ENCODE assay signal across 26 cellular contexts in the genomic region with DNA sequence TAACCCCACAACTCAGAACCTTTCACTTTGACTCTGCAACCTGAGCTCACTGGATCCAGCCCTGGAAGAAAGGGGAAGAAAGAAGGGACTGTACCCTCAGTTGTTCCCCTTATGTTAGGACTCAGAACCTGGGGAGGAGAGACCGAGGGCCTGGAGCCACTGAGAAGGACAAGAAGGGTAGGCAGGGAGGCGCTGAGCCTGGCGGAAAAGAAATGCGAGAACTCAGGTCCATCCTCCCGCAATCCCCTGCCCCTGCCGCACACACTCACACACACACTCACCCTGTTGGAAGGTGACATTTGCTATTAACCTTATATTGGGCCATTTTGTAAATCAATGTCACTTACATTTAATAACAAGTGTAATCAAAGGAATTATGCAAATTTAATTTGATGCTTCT.
A peak's percentile ranks its signal among the peaks of the same experiment; 100 is the strongest.
DNase-seq lines count a peak whose midpoint lies in the region; ATAC-seq, FAIRE-seq and TF ChIP-seq lines count a peak whose summit lies in the region.
"Had no signal": no experiment of that assay in that cellular context is flagged by ENCODE, and none has a peak within 500 bp of the region (broad histone marks: within the 10 kb centered on the region; RNA-seq: fewer than 3 reads in every experiment).

No MANE protein-coding gene starts in this region.

- intact Hi-C loops in kidney (cut with DNase I): no loop called here

- H4K20me1 ChIP-seq in OCI-LY3 (ENCODE audit: insufficient read depth, low read length) (no peaks in the 10 kb centered on the region), osteoblast (ENCODE audit: insufficient read depth, low read length) (no peaks in the 10 kb centered on the region)
- H4K20me1 ChIP-seq: BLaER1 treated with 17β-estradiol and CSF1 and Interleukin-3, amounts not matched to agents 10 nM and 100 nM had no signal

- peak overlapping the region; percentile 64 for H3K27ac ChIP-seq in OCI-LY3 (ENCODE audit: low read length)
- H3K27ac ChIP-seq in kidney (ENCODE audit: low read depth in 2 of 2, low read length in 2 of 2): no peak overlapping the region
- no peak overlapping the region for H3K27ac ChIP-seq in osteoblast (ENCODE audit: low read depth, low read length)
- H3K27ac ChIP-seq: A549; BLaER1 treated with 17β-estradiol and CSF1 and Interleukin-3, amounts not matched to agents 10 nM and 100 nM; GM23248 had no signal

- H3K9me3 ChIP-seq in OCI-LY3 (ENCODE audit: insufficient read depth, low read length) (no peaks in the 10 kb centered on the region), kidney (ENCODE audit: control insufficient read depth in 1 of 2, low read length in 2 of 2) (no peaks in the 10 kb centered on the region), osteoblast (ENCODE audit: low read depth, low read length) (no peaks in the 10 kb centered on the region)
- H3K9me3 ChIP-seq: A549; BE2C; BLaER1 treated with 17β-estradiol and CSF1 and Interleukin-3, amounts not matched to agents 10 nM and 100 nM had no signal

- H3K79me2 ChIP-seq in OCI-LY3 (ENCODE audit: low read length) (no peaks in the 10 kb centered on the region), osteoblast (ENCODE audit: insufficient read depth, low read length) (no peaks in the 10 kb centered on the region)

- FAIRE-seq in kidney (lab: Jason Lieb, UNC): no peak
- FAIRE-seq: A549, D721Med, GM12878, GM19239, H54 had no signal

- H3K4me3 ChIP-seq in H7 (ENCODE audit: insufficient read depth, low read depth, low read length) (no peak overlapping the region), OCI-LY3 (ENCODE audit: low read length) (peak overlapping the region; percentile 61), kidney (ENCODE audit: low read length in 2 of 2) (no peak overlapping the region), osteoblast (ENCODE audit: insufficient read depth, low read length) (no peak overlapping the region)
- H3K4me3 ChIP-seq: A549; BLaER1 treated with 17β-estradiol and CSF1 and Interleukin-3, amounts not matched to agents 10 nM and 100 nM; GM12878; GM23248 had no signal

- H3K4me2 ChIP-seq in OCI-LY3 (ENCODE audit: low read length) (peak overlapping the region; percentile 86), osteoblast (ENCODE audit: insufficient read depth, low read length) (no peak overlapping the region)
- H3K4me2 ChIP-seq: A549; BLaER1 treated with 17β-estradiol and CSF1 and Interleukin-3, amounts not matched to agents 10 nM and 100 nM had no signal

- H3K9ac ChIP-seq in OCI-LY3 (ENCODE audit: low read length) (peak overlapping the region; percentile 55), kidney (ENCODE audit: low read length in 2 of 2) (no peak overlapping the region)
- H3K9ac ChIP-seq: BLaER1 treated with 17β-estradiol and CSF1 and Interleukin-3, amounts not matched to agents 10 nM and 100 nM; GM23248 had no signal

- H3K27me3 ChIP-seq in H7 (ENCODE audit: control insufficient read depth, insufficient read depth, low read length): peaks cover 1% of the 10 kb centered on the region
- H3K27me3 ChIP-seq in OCI-LY3 (ENCODE audit: low read depth, low read length): no peaks in the 10 kb centered on the region
- peaks cover 31% of the 10 kb centered on the region for H3K27me3 ChIP-seq in osteoblast (ENCODE audit: insufficient read depth, low read length)
- H3K27me3 ChIP-seq: BE2C; BLaER1 treated with 17β-estradiol and CSF1 and Interleukin-3, amounts not matched to agents 10 nM and 100 nM had no signal

- DNase-seq in H7 (peak; percentile 67), kidney (peak; percentile 40), osteoblast (ENCODE audit: insufficient read length, low spot score, missing footprints) (peak; percentile 13), NCI-H146 (lab: John Stamatoyannopoulos, UW) (no peak), T1000 (lab: John Stamatoyannopoulos, UW) (no peak)
- DNase-seq: 8988T; ACHN; AML-193; BE2C; CD4-positive, alpha-beta T cell; CD8-positive, alpha-beta memory T cell; DMS 273 treated with DMSO at 0.1 percent for 48 hours; DMS79; EL; GDM1; GM23248; HCEC 1CT; HFFc6 had no signal

- no peaks in the 10 kb centered on the region for H3K36me3 ChIP-seq in H7 (replicated peaks; ENCODE audit: control insufficient read depth, insufficient read depth, low read length)
- no peaks in the 10 kb centered on the region for H3K36me3 ChIP-seq in OCI-LY3 (replicated peaks; ENCODE audit: low read depth, low read length)
- H3K36me3 ChIP-seq in kidney (ENCODE audit: control insufficient read depth in 1 of 2, insufficient read depth in 2 of 2, low read length in 2 of 2): no peaks in the 10 kb centered on the region
- H3K36me3 ChIP-seq in osteoblast (ENCODE audit: insufficient read depth, low read length): no peaks in the 10 kb centered on the region
- H3K36me3 ChIP-seq: BE2C; BLaER1 treated with 17β-estradiol and CSF1 and Interleukin-3, amounts not matched to agents 10 nM and 100 nM had no signal

- H2AFZ ChIP-seq in OCI-LY3 (ENCODE audit: low read depth, low read length) (no peak overlapping the region), osteoblast (ENCODE audit: low read length) (no peak overlapping the region)
- H2AFZ ChIP-seq: GM23248 had no signal

- ATAC-seq in HG03457 (IDR thresholded peaks at IDR 0.05; ENCODE audit: unreplicated experiment): no peak
- ATAC-seq: GM12878 had no signal

- no peak for TF ChIP-seq CTCF in OCI-LY3 (IDR thresholded peaks at IDR 0.05; ENCODE audit: low read depth, low read length)
- no peak for TF ChIP-seq CTCF in kidney (IDR thresholded peaks at IDR 0.05; ENCODE audit: borderline replicate concordance, extremely low read depth, insufficient read depth)
- TF ChIP-seq CTCF in osteoblast (IDR thresholded peaks at IDR 0.05; ENCODE audit: extremely low read depth, low read depth, low read length): no peak

- H3K4me1 ChIP-seq in OCI-LY3 (ENCODE audit: low read length) (peaks cover 66% of the 10 kb centered on the region), kidney (ENCODE audit: control insufficient read depth in 1 of 2, insufficient read depth in 1 of 2, low read depth in 1 of 2, low read length in 2 of 2) (no peaks in the 10 kb centered on the region), osteoblast (ENCODE audit: insufficient read depth, low read length) (no peaks in the 10 kb centered on the region)
- H3K4me1 ChIP-seq: A549, BE2C had no signal

Comparison
In these comparisons a context has a peak if more than half of its experiments do, and no peak if none do; other contexts are left out.
1. DNase-seq: peak in H7 (single experiment), kidney (single experiment) and osteoblast (single experiment); none in NCI-H146 (single experiment) and T1000 (single experiment).